Comparison of ENCODE assay signal across 15 cellular contexts in the genomic region with DNA sequence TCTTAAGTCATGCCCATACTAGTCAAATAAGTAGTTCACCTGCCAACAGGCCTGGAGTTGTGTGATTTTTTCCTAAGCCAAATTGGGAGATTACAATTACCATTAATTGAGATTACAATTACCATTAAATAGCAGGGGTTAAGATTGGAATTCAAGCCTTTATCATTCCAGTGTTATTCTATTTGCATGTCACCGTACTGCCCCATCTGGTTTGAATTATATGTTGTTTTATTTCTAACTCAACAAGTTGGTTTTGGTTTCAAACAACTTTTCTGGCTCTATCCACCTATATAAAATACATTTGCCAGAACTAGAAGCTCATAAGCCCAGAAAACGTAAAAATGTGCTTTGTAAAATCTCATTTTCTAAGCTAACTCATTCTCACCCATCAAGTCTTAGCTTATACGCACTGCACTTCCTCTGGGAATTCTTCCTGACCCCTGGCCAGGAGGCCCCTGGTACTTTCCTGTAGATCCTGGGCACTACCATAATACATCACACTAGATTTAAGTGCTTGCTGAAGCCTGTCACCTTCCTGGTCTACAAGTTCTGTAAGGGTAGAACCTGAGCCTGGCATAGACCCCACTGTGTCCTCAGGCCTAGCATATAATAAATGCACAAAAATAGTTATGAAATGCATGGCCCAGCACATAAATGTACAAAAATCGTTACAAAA.
"Had no signal": no experiment of that assay in that cellular context is flagged by ENCODE, and none has a peak within 500 bp of the region (broad histone marks: within the 10 kb centered on the region; RNA-seq: fewer than 3 reads in every experiment).

No MANE protein-coding gene starts in this region.

- H3K4me1 Mint-ChIP-seq: naive B cell, T-cell had no signal

- H3K9me3 Mint-ChIP-seq: activated naive CD4-positive, alpha-beta T cell treated with anti-CD3 and anti-CD28 coated beads for 36 hours; activated T-helper 2 cell treated with anti-CD3 and anti-CD28 coated beads, Interferon-gamma antibody, Interleukin-2, Interleukin-4, amounts not matched to agents 10 μg/mL and 5 μg/mL and 100 μg/mL, durations not matched to agents 14 hours and 24 hours and 36 hours; naive B cell; stimulated activated naive CD8-positive, alpha-beta T cell treated with anti-CD3 and anti-CD28 coated beads, Interleukin-15, Interleukin-2, amounts not matched to agents 100 ng/mL and 50 ng/mL, for 24 hours; T-cell had no signal

- H3K9ac ChIP-seq: parathyroid adenoma had no signal

- H3K9me3 ChIP-seq: left lung, sigmoid colon, spleen, suprapubic skin, upper lobe of right lung had no signal

- DNase-seq: activated CD4-positive, CD25-positive, alpha-beta regulatory T cell treated with anti-CD3 and anti-CD28 coated beads, Interleukin-2, amount 50 U/mL, for 72 hours; activated naive CD4-positive, alpha-beta T cell treated with anti-CD3 and anti-CD28 coated beads for 36 hours; dermis blood vessel endothelial cell; left lung; mammary epithelial cell; naive B cell; sigmoid colon; spleen; T-cell; T-helper 9 cell; upper lobe of right lung had no signal

- H3K27me3 ChIP-seq: left lung, sigmoid colon, spleen, suprapubic skin, upper lobe of right lung had no signal

- H3K27ac ChIP-seq: left lung, parathyroid adenoma, sigmoid colon, spleen, suprapubic skin, upper lobe of right lung had no signal

- H3K4me3 ChIP-seq: left lung, sigmoid colon, spleen, suprapubic skin, upper lobe of right lung had no signal

- H3K4me1 ChIP-seq: left lung, parathyroid adenoma, sigmoid colon, spleen, upper lobe of right lung had no signal

- H3K4me3 Mint-ChIP-seq: activated naive CD4-positive, alpha-beta T cell treated with anti-CD3 and anti-CD28 coated beads for 36 hours; naive B cell; stimulated activated naive CD8-positive, alpha-beta T cell treated with anti-CD3 and anti-CD28 coated beads, Interleukin-15, Interleukin-2, amounts not matched to agents 100 ng/mL and 50 ng/mL, for 24 hours; T-cell had no signal

- ATAC-seq: left lung, T-cell, upper lobe of right lung had no signal

- H3K36me3 ChIP-seq: left lung, sigmoid colon, spleen, suprapubic skin, upper lobe of right lung had no signal

- H3K36me3 Mint-ChIP-seq: naive B cell, T-cell had no signal

- H3K27ac Mint-ChIP-seq: activated naive CD4-positive, alpha-beta T cell treated with anti-CD3 and anti-CD28 coated beads for 36 hours; activated T-helper 2 cell treated with anti-CD3 and anti-CD28 coated beads, Interferon-gamma antibody, Interleukin-2, Interleukin-4, amounts not matched to agents 10 μg/mL and 5 μg/mL and 100 μg/mL, durations not matched to agents 14 hours and 24 hours and 36 hours; naive B cell; stimulated activated naive CD8-positive, alpha-beta T cell treated with anti-CD3 and anti-CD28 coated beads, Interleukin-15, Interleukin-2, amounts not matched to agents 100 ng/mL and 50 ng/mL, for 24 hours; T-cell had no signal
